9 cellular contexts compared by ENCODE assay signal in the genomic region with DNA sequence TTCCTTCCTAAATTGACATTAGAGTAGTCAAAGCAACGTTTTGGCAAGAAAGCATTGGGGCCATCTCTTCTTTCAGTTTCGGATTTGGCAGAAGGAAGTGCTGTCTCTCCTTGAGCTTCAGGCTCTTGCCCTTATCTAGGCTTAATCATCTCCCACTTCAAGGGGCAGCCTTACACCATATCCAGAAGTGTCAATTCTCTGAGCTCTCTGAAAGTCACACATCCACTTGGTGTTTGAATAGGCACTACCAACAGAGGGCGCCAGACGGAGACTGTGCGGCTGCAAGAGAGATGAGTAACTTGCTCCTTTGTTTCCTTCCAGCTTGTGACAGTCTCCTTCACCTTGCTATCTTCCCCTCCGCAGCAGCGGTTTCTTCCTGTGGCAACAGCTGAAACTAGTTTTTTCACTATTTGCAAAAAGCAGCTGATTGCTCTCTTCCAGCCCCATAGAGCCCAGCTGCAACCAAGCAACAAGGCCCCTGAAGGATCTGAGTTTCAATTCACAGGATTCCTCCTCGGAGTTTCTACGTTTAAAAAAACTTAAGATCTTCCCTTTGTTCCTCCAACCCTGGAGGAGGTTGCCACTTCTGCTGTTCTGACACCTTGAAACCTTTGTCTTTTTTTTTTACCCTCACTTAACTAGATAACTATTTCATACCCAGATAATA.
DNase-seq lines count a peak whose midpoint lies in the region; ATAC-seq and TF ChIP-seq lines count a peak whose summit lies in the region.
"Had no signal": no experiment of that assay in that cellular context is flagged by ENCODE, and none has a peak within 500 bp of the region (broad histone marks: within the 10 kb centered on the region; RNA-seq: fewer than 3 reads in every experiment).

No MANE protein-coding gene starts in this region.

- in situ Hi-C loops in GM23248 (cut with MboI), result loop anchor here (25.0 kb wide), 1 partner anchor 381 kb away; no protein-coding TSS in a partner anchor

- no peaks in the 10 kb centered on the region for H3K36me3 Mint-ChIP-seq in CD4-positive, CD25-positive, alpha-beta regulatory T cell
- H3K36me3 Mint-ChIP-seq in T-helper 17 cell (ENCODE audit: low read depth), result no peaks in the 10 kb centered on the region
- H3K36me3 Mint-ChIP-seq: IgD-negative memory B cell had no signal

- peak overlapping the region; percentile 20 for H3K4me3 ChIP-seq in CD4-positive, CD25-positive, alpha-beta regulatory T cell (ENCODE audit: low read depth, low read length)
- H3K4me3 ChIP-seq in GM23248 (no peak overlapping the region), ascending aorta (peak overlapping the region in 1 of 2 donors; percentile 20), spleen (no peak overlapping the region)

- peaks cover 7% of the 10 kb centered on the region for H3K4me1 ChIP-seq in CD4-positive, CD25-positive, alpha-beta regulatory T cell (ENCODE audit: control insufficient read depth, insufficient read depth, low read length, poor library complexity, severe bottlenecking)
- H3K4me1 ChIP-seq in GM23248 (ENCODE audit: insufficient read depth), result no peaks in the 10 kb centered on the region
- H3K4me1 ChIP-seq in ascending aorta, result no peaks in the 10 kb centered on the region
- peaks cover 3 to 19% (median 14%) of the 10 kb centered on the region in 6 donors for H3K4me1 ChIP-seq in spleen

- H3F3A ChIP-seq in GM23248 (ENCODE audit: insufficient read depth), result no peaks in the 10 kb centered on the region

- no peaks in the 10 kb centered on the region for H3K9me2 ChIP-seq in GM23248 (ENCODE audit: insufficient read depth)

- no peak overlapping the region for H3K27ac ChIP-seq in CD4-positive, CD25-positive, alpha-beta regulatory T cell (ENCODE audit: insufficient read depth, low read length, poor library complexity, severe bottlenecking)
- H3K27ac ChIP-seq in GM23248, result no peak overlapping the region
- H3K27ac ChIP-seq in ascending aorta, result peak overlapping the region in 1 of 2 donors; percentile 12
- peak overlapping the region in 5 of 8 donors; percentile 8 to 47 (median 41) for H3K27ac ChIP-seq in spleen

- ATAC-seq in CD4-positive, CD25-positive, alpha-beta regulatory T cell (ENCODE audit: low read depth in 2 of 2), result peak; percentile 86 to 89
- ATAC-seq in T-helper 17 cell (peak; percentile 98), HG03025 (IDR thresholded peaks at IDR 0.05; ENCODE audit: low FRiP score, unreplicated experiment) (no peak)

- H3K9me3 ChIP-seq in CD4-positive, CD25-positive, alpha-beta regulatory T cell (ENCODE audit: control insufficient read depth in 2 of 2, low read length in 2 of 2), result no peaks in the 10 kb centered on the region
- no peaks in the 10 kb centered on the region for H3K9me3 ChIP-seq in GM23248 (ENCODE audit: low read depth)
- H3K9me3 ChIP-seq in T-helper 17 cell (ENCODE audit: control insufficient read depth, low read length, poor library complexity, severe bottlenecking), result no peaks in the 10 kb centered on the region
- H3K9me3 ChIP-seq in ascending aorta, result no peaks in the 10 kb centered on the region
- peaks cover 0 to 4% (median 1%) of the 10 kb centered on the region in 8 donors for H3K9me3 ChIP-seq in spleen

- TF ChIP-seq CTCF in ascending aorta (IDR thresholded peaks at IDR 0.05) (peak; percentile 59 to 73 (median 71)), spleen (IDR thresholded peaks at IDR 0.05 in 8 of 11, conservative IDR thresholded peaks at IDR 0.05 in 3 of 11) (peak; percentile 30 to 85 (median 69))

- no peak overlapping the region for H3K4me2 ChIP-seq in GM23248 (ENCODE audit: unreplicated experiment)

- H2AFZ ChIP-seq in GM23248, result no peak overlapping the region

- H3K9me3 Mint-ChIP-seq in CD4-positive, CD25-positive, alpha-beta regulatory T cell, result peaks cover 0 to 3% (median 0%) of the 10 kb centered on the region in 7 donors

- H3K36me3 ChIP-seq in CD4-positive, CD25-positive, alpha-beta regulatory T cell (ENCODE audit: control insufficient read depth, insufficient read depth, low read length), result no peaks in the 10 kb centered on the region
- H3K36me3 ChIP-seq in GM23248 (ENCODE audit: low read depth), result no peaks in the 10 kb centered on the region
- no peaks in the 10 kb centered on the region for H3K36me3 ChIP-seq in ascending aorta
- H3K36me3 ChIP-seq in spleen, result no peaks in the 10 kb centered on the region

- peak overlapping the region in 2 of 4 donors; percentile 0 to 76 for H3K4me3 Mint-ChIP-seq in CD4-positive, CD25-positive, alpha-beta regulatory T cell
- H3K4me3 Mint-ChIP-seq in T-helper 17 cell, result peak overlapping the region; percentile 69

- H3K27me3 Mint-ChIP-seq in CD4-positive, CD25-positive, alpha-beta regulatory T cell, result peaks cover 5% of the 10 kb centered on the region
- H3K27me3 Mint-ChIP-seq in T-helper 17 cell, result peaks cover 23% of the 10 kb centered on the region

- no peak overlapping the region for H3K9ac ChIP-seq in GM23248

- peak overlapping the region in 2 of 3 donors; percentile 57 to 79 for H3K27ac Mint-ChIP-seq in CD4-positive, CD25-positive, alpha-beta regulatory T cell
- peak overlapping the region; percentile 54 for H3K27ac Mint-ChIP-seq in T-helper 17 cell
- H3K27ac Mint-ChIP-seq: IgD-negative memory B cell had no signal

- H4K20me1 ChIP-seq in GM23248 (ENCODE audit: insufficient read depth), result no peaks in the 10 kb centered on the region

- TF ChIP-seq POLR2A in spleen (IDR thresholded peaks at IDR 0.05), result no peak

- WGBS in GM23248 (ENCODE audit: low coverage in 1 of 2, low lambda C conversion rate in 2 of 2, missing lambda C conversion rate in 2 of 2), 2 experiments, result 16 to 17% methylated on average over 9 of the region's 9 CpGs
- 11 to 20% (median 17%) methylated on average over 9 of the region's 9 CpGs for WGBS in spleen, 5 donors

- peaks cover 0 to 12% (median 8%) of the 10 kb centered on the region in 4 donors for H3K4me1 Mint-ChIP-seq in CD4-positive, CD25-positive, alpha-beta regulatory T cell
- peaks cover 15% of the 10 kb centered on the region for H3K4me1 Mint-ChIP-seq in T-helper 17 cell

- peak; percentile 41 to 91 (median 65) for DNase-seq in CD4-positive, CD25-positive, alpha-beta regulatory T cell
- peak; percentile 77 for DNase-seq in GM23248
- DNase-seq in NCI-H1436 treated with DMSO at 0.1 percent for 48 hours (lab: John Stamatoyannopoulos, UW), result peak; percentile 7
- DNase-seq in T-helper 17 cell, result peak; percentile 39 to 74 (median 51)
- DNase-seq in ascending aorta (ENCODE audit: low spot score in 2 of 2), result peak; percentile 30 to 84
- peak in 46 of 51 donors; percentile 4 to 90 (median 53) for DNase-seq in hypothalamus (lab: John Stamatoyannopoulos, UW)
- DNase-seq in spleen, result peak; percentile 85

- no peaks in the 10 kb centered on the region for H3K27me3 ChIP-seq in CD4-positive, CD25-positive, alpha-beta regulatory T cell (ENCODE audit: control insufficient read depth, insufficient read depth, low read length)
- H3K27me3 ChIP-seq in GM23248 (replicated peaks; ENCODE audit: insufficient read depth) (no peaks in the 10 kb centered on the region), ascending aorta (no peaks in the 10 kb centered on the region), spleen (replicated peaks in 1 of 7) (no peaks in the 10 kb centered on the region)

- intact Hi-C loops in ascending aorta (cut with DNase I) (loop anchor here (5.0 kb wide), 1 partner anchor 376 kb away; no protein-coding TSS in a partner anchor), spleen (cut with DNase I; ENCODE audit: low total_unique reads) (loop anchor here (10.0 kb wide), 2 partner anchors 368 to 402 kb away; no protein-coding TSS in a partner anchor)

- no peaks in the 10 kb centered on the region for H3K79me2 ChIP-seq in GM23248 (ENCODE audit: insufficient read depth)

Comparison
In these comparisons a context has a peak if more than half of its experiments do, and no peak if none do; other contexts are left out.
1. DNase-seq: peak in every context shown above with its lines; median percentile 85 in spleen; 77 in GM23248; 65 in CD4-positive, CD25-positive, alpha-beta regulatory T cell; 57 in ascending aorta; 53 in hypothalamus; 51 in T-helper 17 cell; 7 in NCI-H1436 treated with DMSO at 0.1 percent for 48 hours.
2. H3K27ac ChIP-seq: peak in spleen (5 of 8); none in CD4-positive, CD25-positive, alpha-beta regulatory T cell (single experiment) and GM23248 (single experiment).